In the genomic region with DNA sequence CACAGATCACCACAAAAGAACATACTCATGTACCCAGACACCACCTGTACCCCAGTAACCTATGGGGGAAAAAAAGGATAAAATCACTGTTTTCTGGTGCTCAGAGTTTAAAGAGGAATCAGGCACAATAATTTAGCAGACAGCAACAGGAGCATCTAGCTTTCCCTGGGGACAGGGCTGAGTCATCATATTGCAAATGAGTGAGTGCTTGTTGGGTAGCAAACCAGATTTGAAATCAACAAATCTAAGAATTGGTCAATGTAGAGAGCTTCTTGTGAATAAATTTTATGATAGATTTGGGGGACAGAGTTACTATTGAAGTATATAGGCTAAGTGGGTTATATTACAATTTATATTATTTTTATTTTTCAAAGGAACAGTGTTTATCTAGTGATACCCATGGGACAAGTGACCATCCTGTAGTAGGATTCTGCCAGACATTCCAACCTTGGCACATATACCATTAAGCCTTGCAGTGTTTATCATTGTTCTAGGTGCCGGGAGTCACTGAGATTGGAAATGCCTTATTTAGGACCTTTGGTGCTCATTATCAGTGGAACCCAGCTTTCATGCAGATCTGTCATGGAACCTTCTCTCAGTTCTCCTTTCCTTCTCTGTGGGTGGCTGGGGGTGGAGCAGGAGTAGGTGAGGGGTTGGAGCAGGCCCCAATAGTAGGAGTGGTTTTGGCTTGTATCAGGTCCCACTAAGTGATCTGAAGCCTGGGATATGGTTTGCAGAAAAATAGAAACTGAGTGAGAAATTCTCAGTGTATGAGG, we compare ENCODE assay signal across 12 cellular contexts.
A peak's percentile ranks its signal among the peaks of the same experiment; 100 is the strongest.
DNase-seq lines count a peak whose midpoint lies in the region; ATAC-seq, FAIRE-seq and TF ChIP-seq lines count a peak whose summit lies in the region.
"Had no signal": no experiment of that assay in that cellular context is flagged by ENCODE, and none has a peak within 500 bp of the region (broad histone marks: within the 10 kb centered on the region; RNA-seq: fewer than 3 reads in every experiment).

No MANE protein-coding gene starts in this region.

- POLR2A ChIA-PET in HepG2 (lab: Yijun Ruan, JAX): no interaction called here

- H3K9ac ChIP-seq in HepG2 (ENCODE audit: insufficient read depth, low read depth, low read length) (no peak overlapping the region), smooth muscle cell (ENCODE audit: low read depth) (no peak overlapping the region)

- TF ChIP-seq POLR2A in HepG2 (IDR thresholded peaks at IDR 0.05; ENCODE audit: insufficient read depth in 1 of 2, low read depth in 2 of 2, low read length in 2 of 2) (no peak), right lobe of liver (IDR thresholded peaks at IDR 0.05) (no peak)

- no peaks in the 10 kb centered on the region for H3K9me3 ChIP-seq in HepG2 (ENCODE audit: low read length)
- no peaks in the 10 kb centered on the region for H3K9me3 ChIP-seq in right lobe of liver
- no peaks in the 10 kb centered on the region for H3K9me3 ChIP-seq in ascending aorta
- no peaks in the 10 kb centered on the region for H3K9me3 ChIP-seq in smooth muscle cell (replicated peaks; ENCODE audit: low read depth)
- H3K9me3 ChIP-seq: neutrophil had no signal

- 96% methylated on average over 1 of the region's 1 CpG for WGBS in HepG2 (ENCODE audit: low lambda C conversion rate)
- 100% methylated on average over 1 of the region's 1 CpG for WGBS in right lobe of liver (ENCODE audit: insufficient coverage, low coverage, low lambda C conversion rate, missing lambda C conversion rate)
- 95% methylated on average over 1 of the region's 1 CpG for WGBS in smooth muscle cell (ENCODE audit: low lambda C conversion rate)

- no peaks in the 10 kb centered on the region for H3K27me3 Mint-ChIP-seq in mesothelial cell of epicardium (ENCODE audit: low read depth)

- DNase-seq in HepG2 (ENCODE audit: low spot score) (no peak), right lobe of liver (no peak), NCI-H460 (ENCODE audit: extremely low read depth, low read depth) (peak; percentile 33), fibroblast of mammary gland (ENCODE audit: low read depth) (peak; percentile 89), ascending aorta (ENCODE audit: low spot score in 2 of 2) (no peak), mesothelial cell of epicardium (ENCODE audit: low spot score in 2 of 2, unreplicated experiment in 2 of 2) (no peak), smooth muscle cell (lab: John Stamatoyannopoulos, UW; ENCODE audit: unreplicated experiment) (no peak)
- DNase-seq: activated CD4-positive, alpha-beta T cell treated with anti-CD3 and anti-CD28 coated beads for 1 hour; effector memory CD4-positive, alpha-beta T cell; NCI-H2029 treated with DMSO at 0.1 percent for 48 hours had no signal

- in situ Hi-C loops in HepG2 (cut with HindIII; ENCODE audit: extremely low pct_ligation_motif_present, low pct_unique_long_range_greater_than_20kb): no loop called here

- H3F3A ChIP-seq in smooth muscle cell (ENCODE audit: low read depth): no peaks in the 10 kb centered on the region

- H3K4me1 Mint-ChIP-seq in mesothelial cell of epicardium: peaks cover 9% of the 10 kb centered on the region

- no peaks in the 10 kb centered on the region for H3K79me2 ChIP-seq in HepG2 (ENCODE audit: insufficient read depth, low read length)
- no peaks in the 10 kb centered on the region for H3K79me2 ChIP-seq in smooth muscle cell (ENCODE audit: low read depth)

- peaks cover 13% of the 10 kb centered on the region for H3K36me3 Mint-ChIP-seq in mesothelial cell of epicardium

- H3K9me3 Mint-ChIP-seq in mesothelial cell of epicardium: no peaks in the 10 kb centered on the region

- H3K4me3 ChIP-seq in HepG2 (replicated peaks in 1 of 3; ENCODE audit: insufficient read depth in 1 of 3, low read depth in 2 of 3, low read length in 3 of 3) (no peak overlapping the region), right lobe of liver (no peak overlapping the region), fibroblast of mammary gland (ENCODE audit: control insufficient read depth, low read depth, low read length) (no peak overlapping the region), ascending aorta (no peak overlapping the region), smooth muscle cell (no peak overlapping the region)

- H3K36me3 ChIP-seq in HepG2 (replicated peaks in 1 of 2; ENCODE audit: control insufficient read depth in 1 of 2, insufficient read depth in 2 of 2, low read length in 2 of 2) (0 out of 5 replicates have a peak, but pooled peaks cover 2 to 3% of the 10 kb centered on the region in 2 experiments), right lobe of liver (no peaks in the 10 kb centered on the region), ascending aorta (no peaks in the 10 kb centered on the region), smooth muscle cell (ENCODE audit: low read depth) (no peaks in the 10 kb centered on the region)
- H3K36me3 ChIP-seq: neutrophil had no signal

- H3K4me1 ChIP-seq in HepG2 (ENCODE audit: insufficient read depth, low read length): no peaks in the 10 kb centered on the region
- no peaks in the 10 kb centered on the region for H3K4me1 ChIP-seq in right lobe of liver
- H3K4me1 ChIP-seq in ascending aorta: no peaks in the 10 kb centered on the region
- no peaks in the 10 kb centered on the region for H3K4me1 ChIP-seq in smooth muscle cell (ENCODE audit: low read depth)

- H2AFZ ChIP-seq in HepG2 (ENCODE audit: low read length) (no peak overlapping the region), smooth muscle cell (ENCODE audit: low read depth) (no peak overlapping the region)

- H3K27me3 ChIP-seq in HepG2 (ENCODE audit: control insufficient read depth in 1 of 2, insufficient read depth in 2 of 2, low read length in 2 of 2) (no peaks in the 10 kb centered on the region), right lobe of liver (no peaks in the 10 kb centered on the region), ascending aorta (no peaks in the 10 kb centered on the region), smooth muscle cell (ENCODE audit: low read depth) (no peaks in the 10 kb centered on the region)
- H3K27me3 ChIP-seq: neutrophil had no signal

- TF ChIP-seq RAD21 in HepG2 (CRISPR knock-in tag; IDR thresholded peaks at IDR 0.05): no peak

- intact Hi-C loops in HepG2 (cut with micrococcal nuclease; ENCODE audit: unreplicated experiment) (no loop called here), right lobe of liver (cut with DNase I) (no loop called here), ascending aorta (cut with DNase I) (no loop called here)

- TF ChIP-seq EP300 in HepG2 (IDR thresholded peaks at IDR 0.05; ENCODE audit: low read depth in 2 of 2, low read length in 2 of 2) (no peak), HepG2 (CRISPR knock-in tag; IDR thresholded peaks at IDR 0.05; ENCODE audit: borderline replicate concordance) (no peak)

- ATAC-seq in HepG2 (no peak), right lobe of liver (no peak), HG03108 (IDR thresholded peaks at IDR 0.05; ENCODE audit: unreplicated experiment) (no peak)

- CTCF ChIA-PET in HepG2 (lab: Yijun Ruan, JAX; ENCODE audit: low intra/inter-chr PET ratio, low total read pairs): no interaction called here

- H3K27ac ChIP-seq in HepG2 (ENCODE audit: extremely low read length, insufficient read depth, low read length): no peak overlapping the region
- H3K27ac ChIP-seq in right lobe of liver: no peak overlapping the region
- H3K27ac ChIP-seq in ascending aorta: no peak overlapping the region
- no peak overlapping the region for H3K27ac ChIP-seq in smooth muscle cell (ENCODE audit: low read depth)
- H3K27ac ChIP-seq: neutrophil had no signal

- no peak overlapping the region for H3K4me3 Mint-ChIP-seq in mesothelial cell of epicardium

- H3K4me2 ChIP-seq in HepG2 (ENCODE audit: low read depth, low read length): no peak overlapping the region
- no peak overlapping the region for H3K4me2 ChIP-seq in smooth muscle cell

- no peaks in the 10 kb centered on the region for H4K20me1 ChIP-seq in HepG2 (ENCODE audit: insufficient read depth, low read length)
- peaks cover 4% of the 10 kb centered on the region for H4K20me1 ChIP-seq in smooth muscle cell (ENCODE audit: low read depth)

- BruUV-seq in HepG2 (replicated peaks; lab: Mats Ljungman, UMichigan): no TSS peak

- no peak for FAIRE-seq in HepG2 (lab: Jason Lieb, UNC)

- TF ChIP-seq CTCF in HepG2 (CRISPR knock-in tag; IDR thresholded peaks at IDR 0.05): no peak
- no peak for TF ChIP-seq CTCF in right lobe of liver (IDR thresholded peaks at IDR 0.05)
- no peak for TF ChIP-seq CTCF in fibroblast of mammary gland (conservative IDR thresholded peaks at IDR 0.05; ENCODE audit: control insufficient read depth, insufficient read depth, low read depth, low read length)
- TF ChIP-seq CTCF in ascending aorta (IDR thresholded peaks at IDR 0.05): no peak
- no peak for TF ChIP-seq CTCF in mesothelial cell of epicardium (IDR thresholded peaks at IDR 0.05; ENCODE audit: unreplicated experiment)
- no peak for TF ChIP-seq CTCF in smooth muscle cell (IDR thresholded peaks at IDR 0.05; ENCODE audit: borderline replicate concordance, insufficient read depth, poor library complexity, severe bottlenecking)

- H3K27ac Mint-ChIP-seq in mesothelial cell of epicardium: no peak overlapping the region

TF ChIP-seq in HepG2, 621 proteins besides CTCF, POLR2A, EP300 and RAD21 (continues in another document):
- TF ChIP-seq MAFK (conservative IDR thresholded peaks at IDR 0.05 in 1 of 2, IDR thresholded peaks at IDR 0.05 in 1 of 2; ENCODE audit: low read length in 2 of 2): peak; percentile 64 to 67
- TF ChIP-seq EHMT2 (IDR thresholded peaks at IDR 0.05; ENCODE audit: borderline replicate concordance, low read depth, low read length): no peak
- no peak for TF ChIP-seq PCBP2 (optimal IDR thresholded peaks at IDR 0.05; ENCODE audit: low read depth, low read length, poor library complexity, severe bottlenecking)
- TF ChIP-seq, protein P1, sequence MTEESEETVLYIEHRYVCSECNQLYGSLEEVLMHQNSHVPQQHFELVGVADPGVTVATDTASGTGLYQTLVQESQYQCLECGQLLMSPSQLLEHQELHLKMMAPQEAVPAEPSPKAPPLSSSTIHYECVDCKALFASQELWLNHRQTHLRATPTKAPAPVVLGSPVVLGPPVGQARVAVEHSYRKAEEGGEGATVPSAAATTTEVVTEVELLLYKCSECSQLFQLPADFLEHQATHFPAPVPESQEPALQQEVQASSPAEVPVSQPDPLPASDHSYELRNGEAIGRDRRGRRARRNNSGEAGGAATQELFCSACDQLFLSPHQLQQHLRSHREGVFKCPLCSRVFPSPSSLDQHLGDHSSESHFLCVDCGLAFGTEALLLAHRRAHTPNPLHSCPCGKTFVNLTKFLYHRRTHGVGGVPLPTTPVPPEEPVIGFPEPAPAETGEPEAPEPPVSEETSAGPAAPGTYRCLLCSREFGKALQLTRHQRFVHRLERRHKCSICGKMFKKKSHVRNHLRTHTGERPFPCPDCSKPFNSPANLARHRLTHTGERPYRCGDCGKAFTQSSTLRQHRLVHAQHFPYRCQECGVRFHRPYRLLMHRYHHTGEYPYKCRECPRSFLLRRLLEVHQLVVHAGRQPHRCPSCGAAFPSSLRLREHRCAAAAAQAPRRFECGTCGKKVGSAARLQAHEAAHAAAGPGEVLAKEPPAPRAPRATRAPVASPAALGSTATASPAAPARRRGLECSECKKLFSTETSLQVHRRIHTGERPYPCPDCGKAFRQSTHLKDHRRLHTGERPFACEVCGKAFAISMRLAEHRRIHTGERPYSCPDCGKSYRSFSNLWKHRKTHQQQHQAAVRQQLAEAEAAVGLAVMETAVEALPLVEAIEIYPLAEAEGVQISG (CRISPR knock-in tag; IDR thresholded peaks at IDR 0.05): no peak
- no peak for TF ChIP-seq ZFYVE20 (CRISPR knock-in tag; IDR thresholded peaks at IDR 0.05; ENCODE audit: borderline replicate concordance, low read depth)

Comparison
In these comparisons a context has a peak if more than half of its experiments do, and no peak if none do; other contexts are left out.
1. DNase-seq: peak in NCI-H460 (single experiment) and fibroblast of mammary gland (single experiment); none in HepG2 (single experiment), right lobe of liver (0 of 3), ascending aorta (0 of 2), mesothelial cell of epicardium (0 of 2) and smooth muscle cell (single experiment).